ENCODE assay signal across 18 cellular contexts in genomic region chr17:42061641-42062487, GRCh38.
"Had no signal": no experiment of that assay in that cellular context is flagged by ENCODE, and none has a peak within 500 bp of the region (broad histone marks: within the 10 kb centered on the region; RNA-seq: fewer than 3 reads in every experiment).

No MANE protein-coding gene starts in this region.

- H3K9me3 Mint-ChIP-seq: activated naive CD8-positive, alpha-beta T cell treated with anti-CD3 and anti-CD28 coated beads, Interleukin-2, amount 10 ng/mL, durations not matched to agents 7 days and 5 days; activated T-cell treated with anti-CD3 and anti-CD28 coated beads, Interleukin-2, amount 50 U/mL, for 24 hours; immature natural killer cell had no signal

- H3K27ac Mint-ChIP-seq: activated CD8-positive, alpha-beta memory T cell treated with anti-CD3 and anti-CD28 coated beads, Interleukin-2, amount 10 ng/mL, durations not matched to agents 7 days and 5 days; activated naive CD8-positive, alpha-beta T cell treated with anti-CD3 and anti-CD28 coated beads, Interleukin-2, amount 10 ng/mL, durations not matched to agents 7 days and 5 days; activated T-cell treated with anti-CD3 and anti-CD28 coated beads, Interleukin-2, amount 50 U/mL, for 24 hours; immature natural killer cell had no signal

- H3K4me3 ChIP-seq: breast epithelium, prostate gland, sigmoid colon, upper lobe of right lung had no signal

- H3K4me3 Mint-ChIP-seq: activated CD8-positive, alpha-beta memory T cell treated with anti-CD3 and anti-CD28 coated beads, Interleukin-2, amount 10 ng/mL, durations not matched to agents 7 days and 5 days; activated naive CD8-positive, alpha-beta T cell treated with anti-CD3 and anti-CD28 coated beads, Interleukin-2, amount 10 ng/mL, durations not matched to agents 7 days and 5 days; activated T-cell treated with anti-CD3 and anti-CD28 coated beads, Interleukin-2, amount 50 U/mL, for 24 hours; immature natural killer cell had no signal

- H3K27me3 Mint-ChIP-seq: activated CD8-positive, alpha-beta memory T cell treated with anti-CD3 and anti-CD28 coated beads, Interleukin-2, amount 10 ng/mL, durations not matched to agents 7 days and 5 days; activated naive CD8-positive, alpha-beta T cell treated with anti-CD3 and anti-CD28 coated beads, Interleukin-2, amount 10 ng/mL, durations not matched to agents 7 days and 5 days; activated T-cell treated with anti-CD3 and anti-CD28 coated beads, Interleukin-2, amount 50 U/mL, for 24 hours had no signal

- DNase-seq: activated CD4-positive, alpha-beta T cell treated with anti-CD3 and anti-CD28 coated beads for 1 hour; activated CD4-positive, alpha-beta T cell treated with anti-CD3 and anti-CD28 coated beads, Interleukin-2, amount 50 U/mL, for 48 hours; activated CD8-positive, alpha-beta memory T cell treated with anti-CD3 and anti-CD28 coated beads, Interleukin-2, amount 10 ng/mL, durations not matched to agents 7 days and 5 days; activated gamma-delta T cell treated with Interleukin-2 at 50 U/mL for 16 hours; activated naive CD8-positive, alpha-beta T cell treated with anti-CD3 and anti-CD28 coated beads, Interleukin-2, amount 10 ng/mL, durations not matched to agents 7 days and 5 days; activated T-cell treated with anti-CD3 and anti-CD28 coated beads, Interleukin-2, amount 50 U/mL, for 24 hours; aorta; immature natural killer cell; left cardiac atrium; naive B cell; nucleus accumbens; sigmoid colon; stimulated activated CD4-positive, alpha-beta T cell treated with anti-CD3 and anti-CD28 coated beads, Interleukin-2, amount 100 ng/mL, for 48 hours; stimulated activated naive CD8-positive, alpha-beta T cell treated with anti-CD3 and anti-CD28 coated beads, Interleukin-15, Interleukin-2, amounts not matched to agents 100 U/mL and 50 U/mL, for 24 hours; upper lobe of right lung had no signal

- H3K36me3 Mint-ChIP-seq: activated CD8-positive, alpha-beta memory T cell treated with anti-CD3 and anti-CD28 coated beads, Interleukin-2, amount 10 ng/mL, durations not matched to agents 7 days and 5 days; activated naive CD8-positive, alpha-beta T cell treated with anti-CD3 and anti-CD28 coated beads, Interleukin-2, amount 10 ng/mL, durations not matched to agents 7 days and 5 days; immature natural killer cell; naive B cell had no signal

- ATAC-seq: activated CD8-positive, alpha-beta memory T cell treated with anti-CD3 and anti-CD28 coated beads, Interleukin-2, amount 10 ng/mL, durations not matched to agents 7 days and 5 days; esophagus mucosa; left cardiac atrium; stimulated activated naive CD8-positive, alpha-beta T cell treated with anti-CD3 and anti-CD28 coated beads, Interleukin-15, Interleukin-2, amounts not matched to agents 100 U/mL and 50 U/mL, for 24 hours; upper lobe of right lung had no signal
